In the genomic region with DNA sequence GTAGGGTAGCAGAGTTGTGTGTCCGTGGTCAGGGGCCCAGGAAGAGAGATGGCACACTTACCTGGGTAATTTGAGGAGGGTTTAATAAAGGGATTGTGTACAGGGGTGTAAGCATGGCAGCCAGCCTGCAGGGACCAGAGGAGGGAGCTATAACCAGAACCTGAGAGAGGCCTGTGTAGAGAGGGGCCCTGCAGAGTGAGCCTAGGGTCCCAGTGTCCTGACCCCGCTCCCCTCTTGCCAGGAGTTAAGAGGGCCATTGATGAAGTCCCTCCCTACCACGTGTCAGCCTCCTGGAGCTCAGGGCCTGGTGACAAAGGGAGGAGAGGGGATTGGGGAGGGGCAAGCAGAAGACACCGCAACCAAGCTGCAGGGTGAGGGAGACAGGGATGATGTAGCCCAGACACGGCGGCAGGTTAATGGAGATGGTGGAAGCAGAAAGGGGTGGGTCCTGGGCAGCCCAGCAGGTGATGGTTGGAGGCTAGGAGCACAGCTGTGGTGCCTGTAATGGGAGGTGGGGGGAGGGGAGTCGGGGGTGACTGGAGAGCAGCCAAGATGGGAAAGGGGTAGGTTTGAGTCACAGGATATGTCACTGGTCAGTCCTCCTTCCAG, we compare ENCODE assay signal across 20 cellular contexts.
DNase-seq lines count a peak whose midpoint lies in the region; ATAC-seq and TF ChIP-seq lines count a peak whose summit lies in the region.
"Had no signal": no experiment of that assay in that cellular context is flagged by ENCODE, and none has a peak within 500 bp of the region (broad histone marks: within the 10 kb centered on the region; RNA-seq: fewer than 3 reads in every experiment).

No MANE protein-coding gene starts in this region.

- no peak overlapping the region for H2AFZ ChIP-seq in mammary epithelial cell (ENCODE audit: low read depth, low read length)

- no peaks in the 10 kb centered on the region for H4K20me1 ChIP-seq in mammary epithelial cell (ENCODE audit: insufficient read depth, low read length)

- H3K4me3 ChIP-seq in mammary epithelial cell (replicated peaks in 1 of 3; ENCODE audit: insufficient read depth in 1 of 3, low read depth in 2 of 3, low read length in 3 of 3) = no peak overlapping the region
- H3K4me3 ChIP-seq: dorsolateral prefrontal cortex, lower lobe of right lung had no signal

- in situ Hi-C loops in mammary epithelial cell (cut with MboI; ENCODE audit: low sequenced_read_pairs in 2 of 2) = no loop called here

- H3K27me3 ChIP-seq in mammary epithelial cell (ENCODE audit: insufficient read depth, low read length) = no peaks in the 10 kb centered on the region

- H3K9ac ChIP-seq in mammary epithelial cell (ENCODE audit: insufficient read depth, low read length) = no peak overlapping the region

- H3K4me1 ChIP-seq in mammary epithelial cell (ENCODE audit: insufficient read depth, low read length) = no peaks in the 10 kb centered on the region
- H3K4me1 ChIP-seq: lower lobe of right lung had no signal

- CTCF ChIA-PET in mammary epithelial cell (lab: Charles Lee; ENCODE audit: low non-redundant PET) = no interaction called here

- no peak overlapping the region for H3K27ac ChIP-seq in mammary epithelial cell (ENCODE audit: insufficient read depth, low read depth, low read length)
- H3K27ac ChIP-seq: lower lobe of right lung had no signal

- TF ChIP-seq CTCF in mammary epithelial cell (conservative IDR thresholded peaks at IDR 0.05 in 1 of 2, IDR thresholded peaks at IDR 0.05 in 1 of 2; ENCODE audit: extremely low read depth in 1 of 2, insufficient read depth in 1 of 2, low read depth in 1 of 2, low read length in 2 of 2) = no peak

- intact Hi-C loops in mammary epithelial cell (cut with micrococcal nuclease) = no loop called here

- peaks cover 6% of the 10 kb centered on the region for H3K79me2 ChIP-seq in mammary epithelial cell (ENCODE audit: insufficient read depth, low read length)

- no peaks in the 10 kb centered on the region for H3K9me3 ChIP-seq in mammary epithelial cell (replicated peaks; ENCODE audit: insufficient read depth, low read length)
- H3K9me3 ChIP-seq: lower lobe of right lung had no signal

- no TSS peak for BruUV-seq in mammary epithelial cell (replicated peaks; lab: Mats Ljungman, UMichigan)

- 96% methylated on average over 6 of the region's 7 CpGs for WGBS in mammary epithelial cell (ENCODE audit: low coverage, missing lambda C conversion rate)

- no peaks in the 10 kb centered on the region for H3K36me3 ChIP-seq in mammary epithelial cell (ENCODE audit: insufficient read depth, low read length)
- H3K36me3 ChIP-seq: lower lobe of right lung had no signal

- DNase-seq in ELF-1 (ENCODE audit: low read depth, low spot score) = peak; percentile 67
- DNase-seq in HT1080 (ENCODE audit: low read depth) = peak; percentile 66
- DNase-seq in RPMI8226 = peak; percentile 21
- peak; percentile 33 for DNase-seq in kidney tubule cell (ENCODE audit: low spot score)
- DNase-seq in superior temporal gyrus (ENCODE audit: extremely low spot score) = no peak
- DNase-seq in mammary epithelial cell = no peak
- DNase-seq: activated CD8-positive, alpha-beta memory T cell treated with anti-CD3 and anti-CD28 coated beads for 24 hours; activated naive CD8-positive, alpha-beta T cell treated with anti-CD3 and anti-CD28 coated beads, Interleukin-2, amount 50 U/mL, for 24 hours; Calu3; dorsolateral prefrontal cortex; HCEC 1CT; lower lobe of right lung; natural killer cell; NCI-H187; NK-92 treated with Interleukin-12 subunit alpha and Interleukin-12 subunit beta, amount 100 ng/mL, for 24 hours; stimulated activated CD4-positive, alpha-beta T cell treated with anti-CD3 and anti-CD28 coated beads, Interleukin-12 subunit alpha, Interleukin-12 subunit beta, amount 100 ng/mL, for 4 hours; T-helper 17 cell had no signal

- no peak for ATAC-seq in GM19397 (IDR thresholded peaks at IDR 0.05; ENCODE audit: unreplicated experiment)
- ATAC-seq: activated naive CD8-positive, alpha-beta T cell treated with anti-CD3 and anti-CD28 coated beads, Interleukin-2, amount 50 U/mL, for 24 hours; esophagus mucosa; natural killer cell; Right ventricle myocardium inferior; T-helper 17 cell had no signal

- no peak overlapping the region for H3K4me2 ChIP-seq in mammary epithelial cell (ENCODE audit: insufficient read depth, low read depth, low read length)

- dilution Hi-C loops in mammary epithelial cell (cut with HindIII; ENCODE audit: low sequenced_read_pairs) = no loop called here

Comparison
In these comparisons a context has a peak if more than half of its experiments do, and no peak if none do; other contexts are left out.
1. DNase-seq: peak in ELF-1 (single experiment), HT1080 (single experiment), RPMI8226 (single experiment) and kidney tubule cell (single experiment); none in superior temporal gyrus (single experiment) and mammary epithelial cell (single experiment).